ENCODE assay signal across 1 cellular context in genomic region chr15:100879046-100879445, GRCh38.
TF ChIP-seq lines count a peak whose summit lies in the region.

No MANE protein-coding gene starts in this region.

TF ChIP-seq in GM23338, 12 proteins besides CTCF, POLR2A, EP300 and RAD21 (continued from another document):
- TF ChIP-seq REST (IDR thresholded peaks at IDR 0.05; ENCODE audit: unreplicated experiment) (no peak), JUNB (IDR thresholded peaks at IDR 0.05; ENCODE audit: unreplicated experiment) (no peak), ETS1 (IDR thresholded peaks at IDR 0.05) (no peak), EZH2 (IDR thresholded peaks at IDR 0.05; ENCODE audit: low read depth, unreplicated experiment) (no peak), POLR2AphosphoS5 (IDR thresholded peaks at IDR 0.05; ENCODE audit: low read depth) (no peak), ZNF114 (CRISPR knock-in tag; IDR thresholded peaks at IDR 0.05) (no peak), ZNF331 (CRISPR knock-in tag; IDR thresholded peaks at IDR 0.05; ENCODE audit: low read depth) (no peak), CREB1 (CRISPR knock-in tag; IDR thresholded peaks at IDR 0.05; ENCODE audit: low read depth) (no peak), NANOG (IDR thresholded peaks at IDR 0.05; ENCODE audit: borderline replicate concordance) (no peak), ZNF462 (CRISPR knock-in tag; IDR thresholded peaks at IDR 0.05) (no peak), EZH2phosphoT487 (IDR thresholded peaks at IDR 0.05; ENCODE audit: unreplicated experiment) (no peak)
